1 cellular context compared by ENCODE assay signal in the genomic region with DNA sequence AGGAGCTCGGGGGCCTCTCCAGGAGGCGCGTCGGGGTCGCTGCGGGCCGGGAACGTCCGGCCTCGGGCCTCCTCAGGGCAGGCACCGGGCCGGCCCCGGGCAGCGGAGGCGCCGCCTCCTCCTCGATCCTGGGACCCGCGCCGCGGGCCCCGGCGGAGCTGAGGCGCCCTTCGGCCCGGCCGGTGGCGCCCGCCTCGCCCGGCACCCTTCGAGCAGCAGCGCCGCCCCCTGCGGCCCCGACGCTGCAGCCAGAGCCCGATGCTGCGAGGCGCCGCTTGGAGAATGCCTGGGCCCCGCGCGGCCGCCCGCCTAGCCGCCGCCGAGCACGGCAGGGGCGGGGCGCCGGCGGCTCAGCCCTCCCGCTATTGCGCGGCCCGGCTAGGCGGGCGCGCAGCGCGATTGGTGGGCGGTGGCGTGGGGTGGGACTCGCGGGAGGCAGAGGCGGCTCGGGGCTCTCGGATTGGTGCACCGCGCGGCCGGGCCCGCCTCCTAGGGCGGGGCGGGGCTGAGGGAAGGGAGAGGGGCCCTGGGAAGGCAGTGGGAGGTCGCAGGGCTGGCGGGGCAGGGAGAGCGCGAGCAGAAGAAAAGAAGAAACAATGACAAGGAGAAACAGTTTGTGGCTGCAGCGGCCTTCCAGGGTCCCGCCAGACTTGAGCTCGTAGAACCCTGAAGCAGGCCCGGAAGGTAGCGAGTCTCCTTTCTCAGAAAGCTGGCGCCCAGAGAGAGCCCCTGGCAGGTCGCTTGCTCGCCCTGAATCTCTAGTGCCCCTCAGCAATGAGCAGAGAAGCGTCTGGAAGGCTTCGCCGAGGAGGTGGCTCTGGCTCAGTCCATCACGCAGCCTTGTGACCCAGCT.
A peak's percentile ranks its signal among the peaks of the same experiment; 100 is the strongest.
TF ChIP-seq lines count a peak whose summit lies in the region.

EEIG1 (minus strand) TSS at position 284 of the 853 bp plus-strand sequence. CDS start 852 bp downstream, outside the sequence.

TF ChIP-seq in HepG2, 621 proteins besides CTCF, POLR2A, EP300 and RAD21 (continued from another document and continues in another):
- TF ChIP-seq, protein P1, sequence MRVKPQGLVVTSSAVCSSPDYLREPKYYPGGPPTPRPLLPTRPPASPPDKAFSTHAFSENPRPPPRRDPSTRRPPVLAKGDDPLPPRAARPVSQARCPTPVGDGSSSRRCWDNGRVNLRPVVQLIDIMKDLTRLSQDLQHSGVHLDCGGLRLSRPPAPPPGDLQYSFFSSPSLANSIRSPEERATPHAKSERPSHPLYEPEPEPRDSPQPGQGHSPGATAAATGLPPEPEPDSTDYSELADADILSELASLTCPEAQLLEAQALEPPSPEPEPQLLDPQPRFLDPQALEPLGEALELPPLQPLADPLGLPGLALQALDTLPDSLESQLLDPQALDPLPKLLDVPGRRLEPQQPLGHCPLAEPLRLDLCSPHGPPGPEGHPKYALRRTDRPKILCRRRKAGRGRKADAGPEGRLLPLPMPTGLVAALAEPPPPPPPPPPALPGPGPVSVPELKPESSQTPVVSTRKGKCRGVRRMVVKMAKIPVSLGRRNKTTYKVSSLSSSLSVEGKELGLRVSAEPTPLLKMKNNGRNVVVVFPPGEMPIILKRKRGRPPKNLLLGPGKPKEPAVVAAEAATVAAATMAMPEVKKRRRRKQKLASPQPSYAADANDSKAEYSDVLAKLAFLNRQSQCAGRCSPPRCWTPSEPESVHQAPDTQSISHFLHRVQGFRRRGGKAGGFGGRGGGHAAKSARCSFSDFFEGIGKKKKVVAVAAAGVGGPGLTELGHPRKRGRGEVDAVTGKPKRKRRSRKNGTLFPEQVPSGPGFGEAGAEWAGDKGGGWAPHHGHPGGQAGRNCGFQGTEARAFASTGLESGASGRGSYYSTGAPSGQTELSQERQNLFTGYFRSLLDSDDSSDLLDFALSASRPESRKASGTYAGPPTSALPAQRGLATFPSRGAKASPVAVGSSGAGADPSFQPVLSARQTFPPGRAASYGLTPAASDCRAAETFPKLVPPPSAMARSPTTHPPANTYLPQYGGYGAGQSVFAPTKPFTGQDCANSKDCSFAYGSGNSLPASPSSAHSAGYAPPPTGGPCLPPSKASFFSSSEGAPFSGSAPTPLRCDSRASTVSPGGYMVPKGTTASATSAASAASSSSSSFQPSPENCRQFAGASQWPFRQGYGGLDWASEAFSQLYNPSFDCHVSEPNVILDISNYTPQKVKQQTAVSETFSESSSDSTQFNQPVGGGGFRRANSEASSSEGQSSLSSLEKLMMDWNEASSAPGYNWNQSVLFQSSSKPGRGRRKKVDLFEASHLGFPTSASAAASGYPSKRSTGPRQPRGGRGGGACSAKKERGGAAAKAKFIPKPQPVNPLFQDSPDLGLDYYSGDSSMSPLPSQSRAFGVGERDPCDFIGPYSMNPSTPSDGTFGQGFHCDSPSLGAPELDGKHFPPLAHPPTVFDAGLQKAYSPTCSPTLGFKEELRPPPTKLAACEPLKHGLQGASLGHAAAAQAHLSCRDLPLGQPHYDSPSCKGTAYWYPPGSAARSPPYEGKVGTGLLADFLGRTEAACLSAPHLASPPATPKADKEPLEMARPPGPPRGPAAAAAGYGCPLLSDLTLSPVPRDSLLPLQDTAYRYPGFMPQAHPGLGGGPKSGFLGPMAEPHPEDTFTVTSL (CRISPR knock-in tag; IDR thresholded peaks at IDR 0.05; ENCODE audit: borderline replicate concordance) = no peak
- TF ChIP-seq ZNF775 (CRISPR knock-in tag; IDR thresholded peaks at IDR 0.05; ENCODE audit: borderline replicate concordance) (no peak), MBNL3 (CRISPR knock-in tag; conservative IDR thresholded peaks at IDR 0.05) (no peak), ZBED4 (CRISPR knock-in tag; IDR thresholded peaks at IDR 0.05; ENCODE audit: borderline replicate concordance) (0 out of 2 replicates have a peak, but pooled peaks have one; percentile 23), POGZ (CRISPR knock-in tag; IDR thresholded peaks at IDR 0.05) (no peak), MIER2 (CRISPR knock-in tag; IDR thresholded peaks at IDR 0.05) (no peak), HDAC6 (IDR thresholded peaks at IDR 0.05; ENCODE audit: low read depth, low read length) (no peak), ZBTB8A (CRISPR knock-in tag; IDR thresholded peaks at IDR 0.05; ENCODE audit: borderline replicate concordance, low read depth) (no peak), GATA4 (IDR thresholded peaks at IDR 0.05; ENCODE audit: borderline replicate concordance, low read depth) (peak; percentile 1; the same call in 1 of the 2 replicates), HMG20B (CRISPR knock-in tag; conservative IDR thresholded peaks at IDR 0.05) (no peak), ZNF446 (CRISPR knock-in tag; IDR thresholded peaks at IDR 0.05) (no peak), GATAD1 (CRISPR knock-in tag; IDR thresholded peaks at IDR 0.05) (no peak), MTA3 (CRISPR knock-in tag; IDR thresholded peaks at IDR 0.05) (no peak), AGO2 (optimal IDR thresholded peaks at IDR 0.05; ENCODE audit: low read depth, low read length) (no peak), ZBTB10 (CRISPR knock-in tag; IDR thresholded peaks at IDR 0.05; ENCODE audit: borderline replicate concordance) (no peak), ZBTB1 (CRISPR knock-in tag; IDR thresholded peaks at IDR 0.05; ENCODE audit: borderline replicate concordance) (no peak), REXO4 (CRISPR knock-in tag; IDR thresholded peaks at IDR 0.05; ENCODE audit: borderline replicate concordance) (no peak), SMAD3 (CRISPR knock-in tag; IDR thresholded peaks at IDR 0.05) (no peak), KDM3A (CRISPR knock-in tag; IDR thresholded peaks at IDR 0.05; ENCODE audit: low read depth) (no peak), ZNF335 (CRISPR knock-in tag; IDR thresholded peaks at IDR 0.05) (no peak), ZFP91 (CRISPR knock-in tag; IDR thresholded peaks at IDR 0.05; ENCODE audit: borderline replicate concordance) (peak; percentile 24; the same call in 1 of the 2 replicates), HNRNPLL (IDR thresholded peaks at IDR 0.05; ENCODE audit: low read depth, low read length, poor library complexity, severe bottlenecking) (no peak), ARID3A (IDR thresholded peaks at IDR 0.05; ENCODE audit: low read depth, low read length) (no peak), ZKSCAN8 (CRISPR knock-in tag; IDR thresholded peaks at IDR 0.05; ENCODE audit: borderline replicate concordance) (no peak), NCOA5 (CRISPR knock-in tag; IDR thresholded peaks at IDR 0.05) (no peak), TBP (CRISPR knock-in tag; IDR thresholded peaks at IDR 0.05) (no peak), RARG (CRISPR knock-in tag; IDR thresholded peaks at IDR 0.05; ENCODE audit: low read depth) (no peak), DR1 (CRISPR knock-in tag; IDR thresholded peaks at IDR 0.05) (no peak), AHR (CRISPR knock-in tag; IDR thresholded peaks at IDR 0.05) (no peak)
- TF ChIP-seq, protein P2, sequence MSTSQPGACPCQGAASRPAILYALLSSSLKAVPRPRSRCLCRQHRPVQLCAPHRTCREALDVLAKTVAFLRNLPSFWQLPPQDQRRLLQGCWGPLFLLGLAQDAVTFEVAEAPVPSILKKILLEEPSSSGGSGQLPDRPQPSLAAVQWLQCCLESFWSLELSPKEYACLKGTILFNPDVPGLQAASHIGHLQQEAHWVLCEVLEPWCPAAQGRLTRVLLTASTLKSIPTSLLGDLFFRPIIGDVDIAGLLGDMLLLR (CRISPR knock-in tag; IDR thresholded peaks at IDR 0.05) = 0 out of 2 replicates have a peak, but pooled peaks have one; percentile 45
- TF ChIP-seq, protein P3, sequence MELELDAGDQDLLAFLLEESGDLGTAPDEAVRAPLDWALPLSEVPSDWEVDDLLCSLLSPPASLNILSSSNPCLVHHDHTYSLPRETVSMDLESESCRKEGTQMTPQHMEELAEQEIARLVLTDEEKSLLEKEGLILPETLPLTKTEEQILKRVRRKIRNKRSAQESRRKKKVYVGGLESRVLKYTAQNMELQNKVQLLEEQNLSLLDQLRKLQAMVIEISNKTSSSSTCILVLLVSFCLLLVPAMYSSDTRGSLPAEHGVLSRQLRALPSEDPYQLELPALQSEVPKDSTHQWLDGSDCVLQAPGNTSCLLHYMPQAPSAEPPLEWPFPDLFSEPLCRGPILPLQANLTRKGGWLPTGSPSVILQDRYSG (CRISPR knock-in tag; IDR thresholded peaks at IDR 0.05) = no peak
- TF ChIP-seq, protein P4, sequence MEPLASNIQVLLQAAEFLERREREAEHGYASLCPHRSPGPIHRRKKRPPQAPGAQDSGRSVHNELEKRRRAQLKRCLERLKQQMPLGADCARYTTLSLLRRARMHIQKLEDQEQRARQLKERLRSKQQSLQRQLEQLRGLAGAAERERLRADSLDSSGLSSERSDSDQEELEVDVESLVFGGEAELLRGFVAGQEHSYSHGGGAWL (CRISPR knock-in tag; IDR thresholded peaks at IDR 0.05) = no peak
- TF ChIP-seq, protein P5, sequence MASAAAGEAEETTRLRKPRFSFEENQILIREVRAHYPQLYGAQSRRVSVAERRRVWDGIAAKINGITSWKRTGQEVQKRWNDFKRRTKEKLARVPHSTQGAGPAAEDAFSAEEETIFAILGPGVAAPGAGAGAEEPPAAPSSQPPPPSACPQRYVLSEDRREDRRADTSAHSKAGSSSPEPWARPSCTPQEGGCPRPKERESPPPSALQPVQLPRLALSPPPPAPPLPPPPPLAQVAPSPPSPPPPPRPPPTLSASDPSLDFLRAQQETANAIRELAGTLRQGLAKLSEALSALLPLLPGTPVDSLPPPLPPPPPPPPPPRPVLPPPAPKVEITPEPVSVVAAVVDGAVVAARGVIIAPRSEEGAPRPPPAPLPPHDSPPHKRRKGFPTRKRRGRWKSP (CRISPR knock-in tag; IDR thresholded peaks at IDR 0.05) = 0 out of 2 replicates have a peak, but pooled peaks have one; percentile 42
